ENCODE assay signal across 1 cellular context in the genomic region with DNA sequence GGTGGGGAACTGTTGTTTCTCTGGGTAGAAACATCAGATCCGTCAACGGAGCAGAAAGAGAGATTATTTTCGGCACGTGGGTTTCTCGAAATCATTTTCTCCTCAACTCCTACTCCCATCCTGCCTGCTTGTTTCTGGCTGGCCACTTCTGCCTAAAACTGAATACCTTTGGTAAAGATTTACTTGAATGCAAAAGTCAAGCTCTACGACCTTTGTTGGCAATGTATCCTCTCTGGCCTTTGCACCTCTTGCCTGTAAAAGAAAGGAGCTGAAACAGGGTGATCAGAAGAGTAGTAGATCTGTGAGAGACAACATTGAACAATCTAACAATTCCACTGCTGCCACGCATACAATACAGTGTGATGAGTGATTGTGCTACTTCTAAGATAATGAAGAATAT.
TF ChIP-seq lines count a peak whose summit lies in the region.

No MANE protein-coding gene starts in this region.

TF ChIP-seq in HepG2, 621 proteins besides CTCF, POLR2A, EP300 and RAD21 (continues in another document):
- no peak for TF ChIP-seq BRCA1 (CRISPR knock-in tag; IDR thresholded peaks at IDR 0.05)
- TF ChIP-seq ZBTB20 (CRISPR knock-in tag; IDR thresholded peaks at IDR 0.05; ENCODE audit: borderline replicate concordance, low read depth), result no peak
- TF ChIP-seq CHD2 (IDR thresholded peaks at IDR 0.05; ENCODE audit: low read depth, low read length), result no peak
- no peak for TF ChIP-seq ZFP41 (CRISPR knock-in tag; IDR thresholded peaks at IDR 0.05; ENCODE audit: borderline replicate concordance)
- 0 out of 2 replicates have a peak, but pooled peaks have one; percentile 5 for TF ChIP-seq HOXA5 (CRISPR knock-in tag; IDR thresholded peaks at IDR 0.05)
- TF ChIP-seq, protein P1, sequence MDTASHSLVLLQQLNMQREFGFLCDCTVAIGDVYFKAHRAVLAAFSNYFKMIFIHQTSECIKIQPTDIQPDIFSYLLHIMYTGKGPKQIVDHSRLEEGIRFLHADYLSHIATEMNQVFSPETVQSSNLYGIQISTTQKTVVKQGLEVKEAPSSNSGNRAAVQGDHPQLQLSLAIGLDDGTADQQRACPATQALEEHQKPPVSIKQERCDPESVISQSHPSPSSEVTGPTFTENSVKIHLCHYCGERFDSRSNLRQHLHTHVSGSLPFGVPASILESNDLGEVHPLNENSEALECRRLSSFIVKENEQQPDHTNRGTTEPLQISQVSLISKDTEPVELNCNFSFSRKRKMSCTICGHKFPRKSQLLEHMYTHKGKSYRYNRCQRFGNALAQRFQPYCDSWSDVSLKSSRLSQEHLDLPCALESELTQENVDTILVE (CRISPR knock-in tag; IDR thresholded peaks at IDR 0.05), result no peak
- TF ChIP-seq ZNF713 (CRISPR knock-in tag; IDR thresholded peaks at IDR 0.05), result no peak
- 0 out of 4 replicates have a peak, but pooled peaks of 1 of the 2 experiments have one; percentile 1 for TF ChIP-seq KLF16 (CRISPR knock-in tag; IDR thresholded peaks at IDR 0.05)
- TF ChIP-seq ZNF224 (CRISPR knock-in tag; IDR thresholded peaks at IDR 0.05), result no peak
- TF ChIP-seq NPAS2 (CRISPR knock-in tag; IDR thresholded peaks at IDR 0.05; ENCODE audit: borderline replicate concordance), result no peak
- 0 out of 2 replicates have a peak, but pooled peaks have one; percentile 15 for TF ChIP-seq PPARG (CRISPR knock-in tag; conservative IDR thresholded peaks at IDR 0.05)
- TF ChIP-seq NFIB (CRISPR knock-in tag; IDR thresholded peaks at IDR 0.05; ENCODE audit: borderline replicate concordance), result no peak
- no peak for TF ChIP-seq HDAC2 (CRISPR knock-in tag; IDR thresholded peaks at IDR 0.05)
- TF ChIP-seq NFKBIZ (CRISPR knock-in tag; IDR thresholded peaks at IDR 0.05), result no peak
- TF ChIP-seq U2AF1 (optimal IDR thresholded peaks at IDR 0.05; ENCODE audit: low read depth, low read length), result no peak
- no peak for TF ChIP-seq ZNF496 (CRISPR knock-in tag; IDR thresholded peaks at IDR 0.05; ENCODE audit: insufficient replicate concordance)
- no peak for TF ChIP-seq CBX1 (IDR thresholded peaks at IDR 0.05; ENCODE audit: low read depth)
- 0 out of 2 replicates have a peak, but pooled peaks have one; percentile 39 for TF ChIP-seq KLF12 (CRISPR knock-in tag; IDR thresholded peaks at IDR 0.05; ENCODE audit: borderline replicate concordance)
- TF ChIP-seq, protein P2, sequence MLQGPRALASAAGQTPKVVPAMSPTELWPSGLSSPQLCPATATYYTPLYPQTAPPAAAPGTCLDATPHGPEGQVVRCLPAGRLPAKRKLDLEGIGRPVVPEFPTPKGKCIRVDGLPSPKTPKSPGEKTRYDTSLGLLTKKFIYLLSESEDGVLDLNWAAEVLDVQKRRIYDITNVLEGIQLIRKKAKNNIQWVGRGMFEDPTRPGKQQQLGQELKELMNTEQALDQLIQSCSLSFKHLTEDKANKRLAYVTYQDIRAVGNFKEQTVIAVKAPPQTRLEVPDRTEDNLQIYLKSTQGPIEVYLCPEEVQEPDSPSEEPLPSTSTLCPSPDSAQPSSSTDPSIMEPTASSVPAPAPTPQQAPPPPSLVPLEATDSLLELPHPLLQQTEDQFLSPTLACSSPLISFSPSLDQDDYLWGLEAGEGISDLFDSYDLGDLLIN (CRISPR knock-in tag; IDR thresholded peaks at IDR 0.05; ENCODE audit: borderline replicate concordance), result no peak
- no peak for TF ChIP-seq HDAC6 (IDR thresholded peaks at IDR 0.05; ENCODE audit: low read depth, low read length)
- TF ChIP-seq ZBTB42 (CRISPR knock-in tag; IDR thresholded peaks at IDR 0.05), result no peak
- no peak for TF ChIP-seq ADNP (CRISPR knock-in tag; IDR thresholded peaks at IDR 0.05)
- no peak for TF ChIP-seq MXI1 (IDR thresholded peaks at IDR 0.05; ENCODE audit: borderline replicate concordance, low read depth, low read length)
- 0 out of 2 replicates have a peak, but pooled peaks have one; percentile 3 for TF ChIP-seq ARID2 (CRISPR knock-in tag; IDR thresholded peaks at IDR 0.05; ENCODE audit: borderline replicate concordance)
- no peak for TF ChIP-seq CENPX (CRISPR knock-in tag; IDR thresholded peaks at IDR 0.05)
- TF ChIP-seq EED (CRISPR knock-in tag; IDR thresholded peaks at IDR 0.05), result no peak
- no peak for TF ChIP-seq ZNF12 (CRISPR knock-in tag; IDR thresholded peaks at IDR 0.05)
- TF ChIP-seq, protein P3, sequence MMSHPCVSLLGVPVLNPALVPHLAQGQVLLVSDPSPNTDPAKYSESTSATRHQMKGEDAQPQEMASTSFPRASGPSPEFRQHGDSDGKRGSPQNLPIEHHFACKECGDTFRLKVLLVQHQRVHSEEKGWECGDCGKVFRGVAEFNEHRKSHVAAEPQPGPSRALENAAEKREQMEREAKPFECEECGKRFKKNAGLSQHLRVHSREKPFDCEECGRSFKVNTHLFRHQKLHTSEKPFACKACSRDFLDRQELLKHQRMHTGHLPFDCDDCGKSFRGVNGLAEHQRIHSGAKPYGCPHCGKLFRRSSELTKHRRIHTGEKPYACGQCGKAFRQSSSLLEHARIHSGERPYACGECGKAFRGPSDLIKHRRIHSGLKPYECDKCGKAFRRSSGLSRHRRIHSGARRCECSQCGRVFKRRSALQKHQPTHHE (CRISPR knock-in tag; IDR thresholded peaks at IDR 0.05; ENCODE audit: borderline replicate concordance), result peak; percentile 34; the same call in 1 of the 2 replicates
- no peak for TF ChIP-seq JARID2 (CRISPR knock-in tag; IDR thresholded peaks at IDR 0.05; ENCODE audit: insufficient replicate concordance)
- no peak for TF ChIP-seq CEBPG (CRISPR knock-in tag; IDR thresholded peaks at IDR 0.05)
- no peak for TF ChIP-seq TAF15 (IDR thresholded peaks at IDR 0.05; ENCODE audit: low read depth, low read length, poor library complexity, severe bottlenecking)
- TF ChIP-seq ZNF839 (CRISPR knock-in tag; IDR thresholded peaks at IDR 0.05; ENCODE audit: borderline replicate concordance), result no peak
- TF ChIP-seq, protein P4, sequence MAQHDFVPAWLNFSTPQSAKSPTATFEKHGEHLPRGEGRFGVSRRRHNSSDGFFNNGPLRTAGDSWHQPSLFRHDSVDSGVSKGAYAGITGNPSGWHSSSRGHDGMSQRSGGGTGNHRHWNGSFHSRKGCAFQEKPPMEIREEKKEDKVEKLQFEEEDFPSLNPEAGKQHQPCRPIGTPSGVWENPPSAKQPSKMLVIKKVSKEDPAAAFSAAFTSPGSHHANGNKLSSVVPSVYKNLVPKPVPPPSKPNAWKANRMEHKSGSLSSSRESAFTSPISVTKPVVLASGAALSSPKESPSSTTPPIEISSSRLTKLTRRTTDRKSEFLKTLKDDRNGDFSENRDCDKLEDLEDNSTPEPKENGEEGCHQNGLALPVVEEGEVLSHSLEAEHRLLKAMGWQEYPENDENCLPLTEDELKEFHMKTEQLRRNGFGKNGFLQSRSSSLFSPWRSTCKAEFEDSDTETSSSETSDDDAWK (CRISPR knock-in tag; IDR thresholded peaks at IDR 0.05), result no peak
- TF ChIP-seq SRY (CRISPR knock-in tag; IDR thresholded peaks at IDR 0.05), result no peak
- TF ChIP-seq, protein P5, sequence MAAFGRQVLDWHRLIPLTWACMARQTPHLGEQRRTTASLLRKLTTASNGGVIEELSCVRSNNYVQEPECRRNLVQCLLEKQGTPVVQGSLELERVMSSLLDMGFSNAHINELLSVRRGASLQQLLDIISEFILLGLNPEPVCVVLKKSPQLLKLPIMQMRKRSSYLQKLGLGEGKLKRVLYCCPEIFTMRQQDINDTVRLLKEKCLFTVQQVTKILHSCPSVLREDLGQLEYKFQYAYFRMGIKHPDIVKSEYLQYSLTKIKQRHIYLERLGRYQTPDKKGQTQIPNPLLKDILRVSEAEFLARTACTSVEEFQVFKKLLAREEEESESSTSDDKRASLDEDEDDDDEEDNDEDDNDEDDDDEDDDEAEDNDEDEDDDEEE (CRISPR knock-in tag; IDR thresholded peaks at IDR 0.05), result no peak
- TF ChIP-seq HOXA9 (CRISPR knock-in tag; IDR thresholded peaks at IDR 0.05; ENCODE audit: borderline replicate concordance), result no peak
- no peak for TF ChIP-seq ZC3H13 (CRISPR knock-in tag; IDR thresholded peaks at IDR 0.05)
- no peak for TF ChIP-seq SSRP1 (CRISPR knock-in tag; IDR thresholded peaks at IDR 0.05)
- TF ChIP-seq NR2F1 (CRISPR knock-in tag; IDR thresholded peaks at IDR 0.05), result 0 out of 4 replicates have a peak, but pooled peaks of 1 of the 2 experiments have one; percentile 17
- no peak for TF ChIP-seq NR2F2 (IDR thresholded peaks at IDR 0.05; ENCODE audit: borderline replicate concordance, low read depth)
- TF ChIP-seq, protein P6, sequence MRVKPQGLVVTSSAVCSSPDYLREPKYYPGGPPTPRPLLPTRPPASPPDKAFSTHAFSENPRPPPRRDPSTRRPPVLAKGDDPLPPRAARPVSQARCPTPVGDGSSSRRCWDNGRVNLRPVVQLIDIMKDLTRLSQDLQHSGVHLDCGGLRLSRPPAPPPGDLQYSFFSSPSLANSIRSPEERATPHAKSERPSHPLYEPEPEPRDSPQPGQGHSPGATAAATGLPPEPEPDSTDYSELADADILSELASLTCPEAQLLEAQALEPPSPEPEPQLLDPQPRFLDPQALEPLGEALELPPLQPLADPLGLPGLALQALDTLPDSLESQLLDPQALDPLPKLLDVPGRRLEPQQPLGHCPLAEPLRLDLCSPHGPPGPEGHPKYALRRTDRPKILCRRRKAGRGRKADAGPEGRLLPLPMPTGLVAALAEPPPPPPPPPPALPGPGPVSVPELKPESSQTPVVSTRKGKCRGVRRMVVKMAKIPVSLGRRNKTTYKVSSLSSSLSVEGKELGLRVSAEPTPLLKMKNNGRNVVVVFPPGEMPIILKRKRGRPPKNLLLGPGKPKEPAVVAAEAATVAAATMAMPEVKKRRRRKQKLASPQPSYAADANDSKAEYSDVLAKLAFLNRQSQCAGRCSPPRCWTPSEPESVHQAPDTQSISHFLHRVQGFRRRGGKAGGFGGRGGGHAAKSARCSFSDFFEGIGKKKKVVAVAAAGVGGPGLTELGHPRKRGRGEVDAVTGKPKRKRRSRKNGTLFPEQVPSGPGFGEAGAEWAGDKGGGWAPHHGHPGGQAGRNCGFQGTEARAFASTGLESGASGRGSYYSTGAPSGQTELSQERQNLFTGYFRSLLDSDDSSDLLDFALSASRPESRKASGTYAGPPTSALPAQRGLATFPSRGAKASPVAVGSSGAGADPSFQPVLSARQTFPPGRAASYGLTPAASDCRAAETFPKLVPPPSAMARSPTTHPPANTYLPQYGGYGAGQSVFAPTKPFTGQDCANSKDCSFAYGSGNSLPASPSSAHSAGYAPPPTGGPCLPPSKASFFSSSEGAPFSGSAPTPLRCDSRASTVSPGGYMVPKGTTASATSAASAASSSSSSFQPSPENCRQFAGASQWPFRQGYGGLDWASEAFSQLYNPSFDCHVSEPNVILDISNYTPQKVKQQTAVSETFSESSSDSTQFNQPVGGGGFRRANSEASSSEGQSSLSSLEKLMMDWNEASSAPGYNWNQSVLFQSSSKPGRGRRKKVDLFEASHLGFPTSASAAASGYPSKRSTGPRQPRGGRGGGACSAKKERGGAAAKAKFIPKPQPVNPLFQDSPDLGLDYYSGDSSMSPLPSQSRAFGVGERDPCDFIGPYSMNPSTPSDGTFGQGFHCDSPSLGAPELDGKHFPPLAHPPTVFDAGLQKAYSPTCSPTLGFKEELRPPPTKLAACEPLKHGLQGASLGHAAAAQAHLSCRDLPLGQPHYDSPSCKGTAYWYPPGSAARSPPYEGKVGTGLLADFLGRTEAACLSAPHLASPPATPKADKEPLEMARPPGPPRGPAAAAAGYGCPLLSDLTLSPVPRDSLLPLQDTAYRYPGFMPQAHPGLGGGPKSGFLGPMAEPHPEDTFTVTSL (CRISPR knock-in tag; IDR thresholded peaks at IDR 0.05; ENCODE audit: borderline replicate concordance), result no peak
- no peak for TF ChIP-seq ZMYM4 (CRISPR knock-in tag; IDR thresholded peaks at IDR 0.05)
- no peak for TF ChIP-seq ISL2 (CRISPR knock-in tag; IDR thresholded peaks at IDR 0.05)
- no peak for TF ChIP-seq KDM5A (IDR thresholded peaks at IDR 0.05; ENCODE audit: borderline replicate concordance, low read length)
- no peak for TF ChIP-seq ZNF33B (CRISPR knock-in tag; IDR thresholded peaks at IDR 0.05)
- no peak for TF ChIP-seq HNRNPK (IDR thresholded peaks at IDR 0.05; ENCODE audit: low read depth, low read length, poor library complexity, severe bottlenecking)
- TF ChIP-seq, protein P7, sequence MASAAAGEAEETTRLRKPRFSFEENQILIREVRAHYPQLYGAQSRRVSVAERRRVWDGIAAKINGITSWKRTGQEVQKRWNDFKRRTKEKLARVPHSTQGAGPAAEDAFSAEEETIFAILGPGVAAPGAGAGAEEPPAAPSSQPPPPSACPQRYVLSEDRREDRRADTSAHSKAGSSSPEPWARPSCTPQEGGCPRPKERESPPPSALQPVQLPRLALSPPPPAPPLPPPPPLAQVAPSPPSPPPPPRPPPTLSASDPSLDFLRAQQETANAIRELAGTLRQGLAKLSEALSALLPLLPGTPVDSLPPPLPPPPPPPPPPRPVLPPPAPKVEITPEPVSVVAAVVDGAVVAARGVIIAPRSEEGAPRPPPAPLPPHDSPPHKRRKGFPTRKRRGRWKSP (CRISPR knock-in tag; IDR thresholded peaks at IDR 0.05), result no peak
- TF ChIP-seq HNF4A (CRISPR knock-in tag; IDR thresholded peaks at IDR 0.05), result peak; percentile 60
- TF ChIP-seq THAP11 (CRISPR knock-in tag; IDR thresholded peaks at IDR 0.05), result no peak
- TF ChIP-seq MTF1 (CRISPR knock-in tag; IDR thresholded peaks at IDR 0.05), result no peak
- TF ChIP-seq ZNF253 (CRISPR knock-in tag; IDR thresholded peaks at IDR 0.05; ENCODE audit: borderline replicate concordance), result no peak
- peak; percentile 37; the same call in 1 of the 2 replicates for TF ChIP-seq BCL6 (CRISPR knock-in tag; IDR thresholded peaks at IDR 0.05)
- TF ChIP-seq YEATS4 (CRISPR knock-in tag; IDR thresholded peaks at IDR 0.05; ENCODE audit: borderline replicate concordance), result 0 out of 2 replicates have a peak, but pooled peaks have one; percentile 7
- no peak for TF ChIP-seq ZNF558 (CRISPR knock-in tag; IDR thresholded peaks at IDR 0.05; ENCODE audit: borderline replicate concordance)
- TF ChIP-seq, protein P8, sequence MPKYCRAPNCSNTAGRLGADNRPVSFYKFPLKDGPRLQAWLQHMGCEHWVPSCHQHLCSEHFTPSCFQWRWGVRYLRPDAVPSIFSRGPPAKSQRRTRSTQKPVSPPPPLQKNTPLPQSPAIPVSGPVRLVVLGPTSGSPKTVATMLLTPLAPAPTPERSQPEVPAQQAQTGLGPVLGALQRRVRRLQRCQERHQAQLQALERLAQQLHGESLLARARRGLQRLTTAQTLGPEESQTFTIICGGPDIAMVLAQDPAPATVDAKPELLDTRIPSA (CRISPR knock-in tag; IDR thresholded peaks at IDR 0.05; ENCODE audit: borderline replicate concordance), result no peak
- TF ChIP-seq ATAD3A (CRISPR knock-in tag; IDR thresholded peaks at IDR 0.05), result no peak
- no peak for TF ChIP-seq NFYB (CRISPR knock-in tag; IDR thresholded peaks at IDR 0.05)
- TF ChIP-seq CHD4 (IDR thresholded peaks at IDR 0.05; ENCODE audit: borderline replicate concordance, low read length), result no peak
- no peak for TF ChIP-seq NFE2 (CRISPR knock-in tag; IDR thresholded peaks at IDR 0.05)
- TF ChIP-seq, protein P9, sequence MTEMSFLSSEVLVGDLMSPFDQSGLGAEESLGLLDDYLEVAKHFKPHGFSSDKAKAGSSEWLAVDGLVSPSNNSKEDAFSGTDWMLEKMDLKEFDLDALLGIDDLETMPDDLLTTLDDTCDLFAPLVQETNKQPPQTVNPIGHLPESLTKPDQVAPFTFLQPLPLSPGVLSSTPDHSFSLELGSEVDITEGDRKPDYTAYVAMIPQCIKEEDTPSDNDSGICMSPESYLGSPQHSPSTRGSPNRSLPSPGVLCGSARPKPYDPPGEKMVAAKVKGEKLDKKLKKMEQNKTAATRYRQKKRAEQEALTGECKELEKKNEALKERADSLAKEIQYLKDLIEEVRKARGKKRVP (CRISPR knock-in tag; IDR thresholded peaks at IDR 0.05), result no peak
- no peak for TF ChIP-seq SCMH1 (CRISPR knock-in tag; IDR thresholded peaks at IDR 0.05; ENCODE audit: borderline replicate concordance)
- no peak for TF ChIP-seq AHR (CRISPR knock-in tag; IDR thresholded peaks at IDR 0.05)
